Comparison of ENCODE assay signal across 8 cellular contexts in genomic region chr15:60214201-60214600, GRCh38.
"Had no signal": no experiment of that assay in that cellular context is flagged by ENCODE, and none has a peak within 500 bp of the region (broad histone marks: within the 10 kb centered on the region; RNA-seq: fewer than 3 reads in every experiment).

No MANE protein-coding gene starts in this region.

- H3K4me3 ChIP-seq: GM23248, HAP-1 had no signal

- ATAC-seq: HepG2 had no signal

- H3K4me3 Mint-ChIP-seq: IgD-negative memory B cell had no signal

- H3K36me3 Mint-ChIP-seq: IgD-negative memory B cell had no signal

- H3K36me3 ChIP-seq: HAP-1 had no signal

- H3K27ac Mint-ChIP-seq: IgD-negative memory B cell had no signal

- H3K9ac ChIP-seq: GM23248 had no signal

- FAIRE-seq: HepG2 had no signal

- H3K4me1 ChIP-seq: HAP-1 had no signal

- H3K27ac ChIP-seq: GM23248, HL-60 had no signal

- H2AFZ ChIP-seq: GM23248 had no signal

- H3K9me3 ChIP-seq: HAP-1 had no signal

- H3K4me1 Mint-ChIP-seq: IgD-negative memory B cell had no signal

- DNase-seq: GM23248, GOT3, H7, KG1 had no signal
